ENCODE assay signal across 15 cellular contexts in the genomic region with DNA sequence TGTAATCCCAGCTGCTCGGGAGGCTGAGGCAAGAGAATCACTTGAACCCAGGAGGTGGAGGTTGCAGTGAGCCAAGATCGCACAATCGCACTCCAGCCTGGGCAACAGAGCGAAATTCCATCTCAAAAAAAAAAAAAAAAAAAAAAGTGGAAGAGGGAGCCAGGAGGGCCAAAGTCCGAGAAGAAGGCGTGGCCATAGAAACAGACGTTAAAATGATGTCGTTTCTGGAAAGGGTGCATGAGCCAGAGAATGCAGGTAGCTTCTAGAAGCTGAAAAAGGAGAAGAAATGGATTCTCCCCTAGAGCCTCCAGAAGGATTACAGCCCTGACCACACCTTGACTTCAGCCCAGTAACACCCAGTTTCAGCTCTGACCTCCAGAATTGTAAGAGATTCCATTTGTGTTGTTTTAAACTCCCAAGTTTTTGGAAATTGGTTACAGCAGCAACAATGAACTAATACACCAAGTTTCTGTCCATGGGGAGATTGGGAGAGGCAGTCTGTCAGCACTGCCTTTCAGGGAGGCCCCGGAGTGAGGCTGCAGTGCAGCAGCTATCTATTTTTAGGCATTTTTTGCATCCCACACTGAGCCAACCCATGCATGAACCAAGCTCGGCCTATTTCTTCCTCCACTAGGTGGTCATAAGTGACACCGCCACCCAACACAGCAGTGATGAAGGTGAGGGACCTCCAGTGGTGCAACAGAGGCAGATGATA. TPM values are rescaled to one million over a fixed set of nuclear protein-coding genes. Genes with fewer than 3 reads are reported as not detected.
DNase-seq lines count a peak whose midpoint lies in the region; ATAC-seq, FAIRE-seq and TF ChIP-seq lines count a peak whose summit lies in the region.
"Had no signal": no experiment of that assay in that cellular context is flagged by ENCODE, and none has a peak within 500 bp of the region (broad histone marks: within the 10 kb centered on the region; RNA-seq: fewer than 3 reads in every experiment).

No MANE protein-coding gene starts in this region.

- H3K27me3 ChIP-seq in BLaER1 (no peaks in the 10 kb centered on the region), pancreas (no peaks in the 10 kb centered on the region)
- H3K27me3 ChIP-seq: SJSA1 had no signal

- H3K4me1 ChIP-seq in BLaER1 (peaks cover 26% of the 10 kb centered on the region), pancreas (peaks cover 0 to 4% (median 1%) of the 10 kb centered on the region in 3 donors)

- intact Hi-C loops in left colon (cut with DNase I, micrococcal nuclease) (no loop called here), pancreas (cut with DNase I) (no loop called here)

- H3K9ac ChIP-seq in BLaER1: no peak overlapping the region

- no peak for TF ChIP-seq CTCF in pancreas (IDR thresholded peaks at IDR 0.05)

- no peaks in the 10 kb centered on the region for H4K20me1 ChIP-seq in BLaER1

- H3K9me3 ChIP-seq in BLaER1 (no peaks in the 10 kb centered on the region), pancreas (no peaks in the 10 kb centered on the region)
- H3K9me3 ChIP-seq: SJSA1 had no signal

- DNase-seq in LoVo (ENCODE audit: low spot score) (peak; percentile 46), left colon (peak; percentile 52 to 57), pancreas (peak in 1 of 6 donors; percentile 21), DMS153 (lab: John Stamatoyannopoulos, UW) (no peak), NCI-H2227 treated with DMSO at 0.1 percent for 48 hours (lab: John Stamatoyannopoulos, UW) (no peak), putamen (ENCODE audit: low spot score) (no peak)
- DNase-seq: CD4-positive, alpha-beta memory T cell; NCI-H146; NCI-H345; NCI-H526 treated with DMSO at 0.1 percent for 48 hours had no signal

- FAIRE-seq in pancreas (lab: Jason Lieb, UNC): no peak
- FAIRE-seq: D721Med had no signal

- H3K4me3 ChIP-seq in BLaER1 (no peak overlapping the region), pancreas (no peak overlapping the region)
- H3K4me3 ChIP-seq: SJSA1 had no signal

- H3K36me3 ChIP-seq in BLaER1: no peaks in the 10 kb centered on the region
- H3K36me3 ChIP-seq in pancreas: no peaks in the 10 kb centered on the region
- H3K36me3 ChIP-seq: SJSA1 had no signal

- no peak overlapping the region for H3K27ac ChIP-seq in BLaER1
- peak overlapping the region in 1 of 4 donors; percentile 27 for H3K27ac ChIP-seq in pancreas
- H3K27ac ChIP-seq: RWPE1, SJSA1 had no signal

- peak; percentile 67 for ATAC-seq in left colon
- ATAC-seq in pancreas: peak; percentile 61 to 75 (median 72)
- ATAC-seq in HG03196 (IDR thresholded peaks at IDR 0.05; ENCODE audit: unreplicated experiment): no peak

- 51 to 56% methylated on average over 11 of the region's 11 CpGs for WGBS in pancreas, 2 donors

- H3K4me2 ChIP-seq in BLaER1: peak overlapping the region; percentile 56

RNA-seq across cellular contexts. Expression of gene TRAF3IP1, which starts 14.2 kb away (rescaled TPM):
- total RNA-seq in left colon (10 to 100 TPM; 18.0 to 23.3 TPM), pancreas (10 to 100 TPM in 1 of 6 donors, 1 to 10 TPM in 5; 4.9 to 10.3 (median 7.9) TPM)
- 1 to 10 TPM; 4.7 to 7.0 TPM for polyA plus RNA-seq in pancreas

RNA-seq across cellular contexts. Expression of gene PER2, which starts 17.7 kb away (rescaled TPM):
- 10 to 100 TPM; 16.9 to 35.4 TPM for total RNA-seq in left colon
- total RNA-seq in pancreas: 10 to 100 TPM in 2 of 6 donors, 1 to 10 TPM in 4; 7.8 to 11.7 (median 9.3) TPM
- 10 to 100 TPM in 1 of 2 donors, 1 to 10 TPM in 1; 6.9 to 12.2 TPM for polyA plus RNA-seq in pancreas

Comparison
In these comparisons a context has a peak if more than half of its experiments do, and no peak if none do; other contexts are left out.
1. DNase-seq: peak in LoVo (single experiment) and left colon (2 of 2); none in DMS153 (single experiment), NCI-H2227 treated with DMSO at 0.1 percent for 48 hours (single experiment) and putamen (single experiment).